1 cellular context compared by ENCODE assay signal in the genomic region with DNA sequence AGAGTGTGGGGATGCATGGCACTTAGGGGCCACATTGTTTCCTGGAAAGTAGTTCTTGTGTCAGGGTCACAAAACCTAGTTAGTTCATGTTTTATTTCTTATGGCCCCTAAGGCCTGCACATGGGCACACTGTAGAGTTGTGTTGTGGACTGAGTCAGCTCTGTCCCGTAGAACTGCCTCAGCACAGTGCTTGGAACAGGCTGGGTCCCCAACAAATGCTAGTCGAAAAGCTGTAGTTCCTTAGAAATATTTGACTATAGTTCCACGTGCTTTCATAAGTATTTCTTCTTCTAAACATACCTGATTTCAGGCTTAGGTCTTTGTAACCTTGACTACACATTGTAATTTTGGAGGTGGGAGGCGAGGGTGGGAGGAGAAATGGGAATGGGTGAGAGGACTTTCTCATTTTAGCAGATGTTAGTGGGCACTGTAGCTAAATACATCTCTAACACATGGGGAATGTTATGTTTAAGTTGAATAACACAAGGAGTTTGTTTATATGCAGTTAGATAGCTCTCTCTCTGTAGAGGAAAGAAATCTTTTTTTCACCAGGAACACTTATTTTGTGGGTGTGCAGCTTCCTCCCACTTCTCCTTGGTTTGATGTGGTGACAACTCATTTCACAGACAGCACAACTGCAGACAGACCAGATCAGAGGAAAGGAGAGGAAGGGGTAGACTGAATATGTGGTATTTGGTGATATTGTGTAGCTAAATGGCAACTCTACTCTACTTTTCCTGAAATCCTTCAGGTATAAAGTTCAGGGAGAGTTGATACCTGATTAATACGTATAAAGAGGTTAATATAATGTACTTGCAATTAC.
TF ChIP-seq lines count a peak whose summit lies in the region.

No MANE protein-coding gene starts in this region.

TF ChIP-seq in GM23338, 12 proteins besides CTCF, POLR2A, EP300 and RAD21:
- TF ChIP-seq, protein P1, sequence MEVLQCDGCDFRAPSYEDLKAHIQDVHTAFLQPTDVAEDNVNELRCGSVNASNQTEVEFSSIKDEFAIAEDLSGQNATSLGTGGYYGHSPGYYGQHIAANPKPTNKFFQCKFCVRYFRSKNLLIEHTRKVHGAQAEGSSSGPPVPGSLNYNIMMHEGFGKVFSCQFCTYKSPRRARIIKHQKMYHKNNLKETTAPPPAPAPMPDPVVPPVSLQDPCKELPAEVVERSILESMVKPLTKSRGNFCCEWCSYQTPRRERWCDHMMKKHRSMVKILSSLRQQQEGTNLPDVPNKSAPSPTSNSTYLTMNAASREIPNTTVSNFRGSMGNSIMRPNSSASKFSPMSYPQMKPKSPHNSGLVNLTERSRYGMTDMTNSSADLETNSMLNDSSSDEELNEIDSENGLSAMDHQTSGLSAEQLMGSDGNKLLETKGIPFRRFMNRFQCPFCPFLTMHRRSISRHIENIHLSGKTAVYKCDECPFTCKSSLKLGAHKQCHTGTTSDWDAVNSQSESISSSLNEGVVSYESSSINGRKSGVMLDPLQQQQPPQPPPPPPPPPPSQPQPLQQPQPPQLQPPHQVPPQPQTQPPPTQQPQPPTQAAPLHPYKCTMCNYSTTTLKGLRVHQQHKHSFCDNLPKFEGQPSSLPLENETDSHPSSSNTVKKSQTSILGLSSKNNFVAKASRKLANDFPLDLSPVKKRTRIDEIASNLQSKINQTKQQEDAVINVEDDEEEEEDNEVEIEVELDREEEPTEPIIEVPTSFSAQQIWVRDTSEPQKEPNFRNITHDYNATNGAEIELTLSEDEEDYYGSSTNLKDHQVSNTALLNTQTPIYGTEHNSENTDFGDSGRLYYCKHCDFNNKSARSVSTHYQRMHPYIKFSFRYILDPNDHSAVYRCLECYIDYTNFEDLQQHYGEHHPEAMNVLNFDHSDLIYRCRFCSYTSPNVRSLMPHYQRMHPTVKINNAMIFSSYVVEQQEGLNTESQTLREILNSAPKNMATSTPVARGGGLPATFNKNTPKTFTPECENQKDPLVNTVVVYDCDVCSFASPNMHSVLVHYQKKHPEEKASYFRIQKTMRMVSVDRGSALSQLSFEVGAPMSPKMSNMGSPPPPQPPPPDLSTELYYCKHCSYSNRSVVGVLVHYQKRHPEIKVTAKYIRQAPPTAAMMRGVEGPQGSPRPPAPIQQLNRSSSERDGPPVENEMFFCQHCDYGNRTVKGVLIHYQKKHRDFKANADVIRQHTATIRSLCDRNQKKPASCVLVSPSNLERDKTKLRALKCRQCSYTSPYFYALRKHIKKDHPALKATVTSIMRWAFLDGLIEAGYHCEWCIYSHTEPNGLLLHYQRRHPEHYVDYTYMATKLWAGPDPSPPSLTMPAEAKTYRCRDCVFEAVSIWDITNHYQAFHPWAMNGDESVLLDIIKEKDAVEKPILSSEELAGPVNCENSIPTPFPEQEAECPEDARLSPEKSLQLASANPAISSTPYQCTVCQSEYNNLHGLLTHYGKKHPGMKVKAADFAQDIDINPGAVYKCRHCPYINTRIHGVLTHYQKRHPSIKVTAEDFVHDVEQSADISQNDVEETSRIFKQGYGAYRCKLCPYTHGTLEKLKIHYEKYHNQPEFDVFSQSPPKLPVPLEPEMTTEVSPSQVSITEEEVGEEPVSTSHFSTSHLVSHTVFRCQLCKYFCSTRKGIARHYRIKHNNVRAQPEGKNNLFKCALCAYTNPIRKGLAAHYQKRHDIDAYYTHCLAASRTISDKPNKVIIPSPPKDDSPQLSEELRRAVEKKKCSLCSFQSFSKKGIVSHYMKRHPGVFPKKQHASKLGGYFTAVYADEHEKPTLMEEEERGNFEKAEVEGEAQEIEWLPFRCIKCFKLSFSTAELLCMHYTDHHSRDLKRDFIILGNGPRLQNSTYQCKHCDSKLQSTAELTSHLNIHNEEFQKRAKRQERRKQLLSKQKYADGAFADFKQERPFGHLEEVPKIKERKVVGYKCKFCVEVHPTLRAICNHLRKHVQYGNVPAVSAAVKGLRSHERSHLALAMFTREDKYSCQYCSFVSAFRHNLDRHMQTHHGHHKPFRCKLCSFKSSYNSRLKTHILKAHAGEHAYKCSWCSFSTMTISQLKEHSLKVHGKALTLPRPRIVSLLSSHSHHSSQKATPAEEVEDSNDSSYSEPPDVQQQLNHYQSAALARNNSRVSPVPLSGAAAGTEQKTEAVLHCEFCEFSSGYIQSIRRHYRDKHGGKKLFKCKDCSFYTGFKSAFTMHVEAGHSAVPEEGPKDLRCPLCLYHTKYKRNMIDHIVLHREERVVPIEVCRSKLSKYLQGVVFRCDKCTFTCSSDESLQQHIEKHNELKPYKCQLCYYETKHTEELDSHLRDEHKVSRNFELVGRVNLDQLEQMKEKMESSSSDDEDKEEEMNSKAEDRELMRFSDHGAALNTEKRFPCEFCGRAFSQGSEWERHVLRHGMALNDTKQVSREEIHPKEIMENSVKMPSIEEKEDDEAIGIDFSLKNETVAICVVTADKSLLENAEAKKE (CRISPR knock-in tag; IDR thresholded peaks at IDR 0.05): no peak
- no peak for TF ChIP-seq POLR2AphosphoS5 (IDR thresholded peaks at IDR 0.05; ENCODE audit: low read depth)
